In genomic region chr4:1728061-1728980, GRCh38 we compare ENCODE assay signal across 1 cellular context.
TF ChIP-seq lines count a peak whose summit lies in the region.

No MANE protein-coding gene starts in this region.

TF ChIP-seq in SK-N-SH treated with all-trans-retinoic acid at 6 μM for 48 hours, 23 proteins besides CTCF, POLR2A, EP300 and RAD21 (continued from another document):
- no peak for TF ChIP-seq SNAI2 (CRISPR knock-in tag; IDR thresholded peaks at IDR 0.05)
TF ChIP-seq in SK-N-SH treated with all-trans-retinoic acid at 6 μM for 48 hours: peak in this region for 0.
